1 cellular context compared by ENCODE assay signal in the genomic region with DNA sequence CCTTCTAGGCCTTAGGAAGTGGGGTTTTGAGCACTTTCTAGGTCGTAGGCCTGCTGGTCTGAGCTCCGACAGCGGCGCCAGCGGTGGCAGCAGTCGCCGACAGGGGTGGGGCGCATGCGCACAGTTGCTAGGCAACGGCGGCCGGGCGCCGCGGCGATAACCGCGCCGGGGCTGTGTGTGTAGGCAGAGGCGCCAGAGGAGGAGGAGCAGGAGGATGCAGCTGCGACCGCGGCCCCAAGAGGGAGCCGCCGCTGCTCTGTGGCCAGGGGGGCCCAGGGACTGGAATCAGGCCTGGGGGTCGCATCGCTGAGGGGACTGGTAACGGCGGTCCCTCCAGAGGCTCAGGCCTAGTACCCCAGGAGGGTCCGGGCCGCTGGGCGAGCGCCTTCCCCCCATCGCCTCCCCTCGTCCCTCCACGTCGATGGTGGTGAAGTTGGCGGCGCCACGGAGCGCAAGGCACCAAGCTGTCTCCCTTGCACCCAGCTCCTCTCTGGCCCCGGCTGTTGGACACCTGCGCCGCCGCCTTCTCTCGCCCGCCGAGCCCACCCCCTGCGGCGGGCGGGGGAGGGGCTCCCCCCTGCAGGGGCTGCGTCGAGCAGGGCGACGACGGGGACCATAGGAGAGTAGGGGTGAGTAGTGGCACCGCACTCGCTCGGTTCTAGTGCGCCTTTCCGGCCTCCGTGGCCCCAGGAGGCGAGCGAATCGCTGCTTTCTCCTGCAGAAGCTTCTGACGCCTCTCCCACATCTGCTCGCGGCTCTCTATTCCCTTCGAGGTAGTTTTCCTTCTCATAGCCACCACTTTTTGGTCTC.
A peak's percentile ranks its signal among the peaks of the same experiment; 100 is the strongest.
TF ChIP-seq lines count a peak whose summit lies in the region.

A gene (plus strand): TSS at position 186 of the 810 bp plus-strand sequence.

TF ChIP-seq in WTC11, 78 proteins besides CTCF, POLR2A, EP300 and RAD21 (continued from another document):
- TF ChIP-seq, protein P1, sequence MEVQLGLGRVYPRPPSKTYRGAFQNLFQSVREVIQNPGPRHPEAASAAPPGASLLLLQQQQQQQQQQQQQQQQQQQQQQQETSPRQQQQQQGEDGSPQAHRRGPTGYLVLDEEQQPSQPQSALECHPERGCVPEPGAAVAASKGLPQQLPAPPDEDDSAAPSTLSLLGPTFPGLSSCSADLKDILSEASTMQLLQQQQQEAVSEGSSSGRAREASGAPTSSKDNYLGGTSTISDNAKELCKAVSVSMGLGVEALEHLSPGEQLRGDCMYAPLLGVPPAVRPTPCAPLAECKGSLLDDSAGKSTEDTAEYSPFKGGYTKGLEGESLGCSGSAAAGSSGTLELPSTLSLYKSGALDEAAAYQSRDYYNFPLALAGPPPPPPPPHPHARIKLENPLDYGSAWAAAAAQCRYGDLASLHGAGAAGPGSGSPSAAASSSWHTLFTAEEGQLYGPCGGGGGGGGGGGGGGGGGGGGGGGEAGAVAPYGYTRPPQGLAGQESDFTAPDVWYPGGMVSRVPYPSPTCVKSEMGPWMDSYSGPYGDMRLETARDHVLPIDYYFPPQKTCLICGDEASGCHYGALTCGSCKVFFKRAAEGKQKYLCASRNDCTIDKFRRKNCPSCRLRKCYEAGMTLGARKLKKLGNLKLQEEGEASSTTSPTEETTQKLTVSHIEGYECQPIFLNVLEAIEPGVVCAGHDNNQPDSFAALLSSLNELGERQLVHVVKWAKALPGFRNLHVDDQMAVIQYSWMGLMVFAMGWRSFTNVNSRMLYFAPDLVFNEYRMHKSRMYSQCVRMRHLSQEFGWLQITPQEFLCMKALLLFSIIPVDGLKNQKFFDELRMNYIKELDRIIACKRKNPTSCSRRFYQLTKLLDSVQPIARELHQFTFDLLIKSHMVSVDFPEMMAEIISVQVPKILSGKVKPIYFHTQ (CRISPR knock-in tag; IDR thresholded peaks at IDR 0.05), result no peak
- TF ChIP-seq NFYB (CRISPR knock-in tag; conservative IDR thresholded peaks at IDR 0.05; ENCODE audit: low read depth) (no peak), ZNF423 (CRISPR knock-in tag; IDR thresholded peaks at IDR 0.05) (peak; percentile 80), ZNF416 (CRISPR knock-in tag; IDR thresholded peaks at IDR 0.05) (no peak), ZNF317 (CRISPR knock-in tag; IDR thresholded peaks at IDR 0.05; ENCODE audit: borderline replicate concordance, low read depth) (0 out of 2 replicates have a peak, but pooled peaks have one; percentile 37), MXD4 (CRISPR knock-in tag; IDR thresholded peaks at IDR 0.05; ENCODE audit: borderline replicate concordance) (no peak), RORB (CRISPR knock-in tag; IDR thresholded peaks at IDR 0.05) (no peak), JAZF1 (CRISPR knock-in tag; IDR thresholded peaks at IDR 0.05) (no peak), EMX1 (CRISPR knock-in tag; IDR thresholded peaks at IDR 0.05) (no peak), TP53 (CRISPR knock-in tag; IDR thresholded peaks at IDR 0.05) (no peak), IRF2 (CRISPR knock-in tag; IDR thresholded peaks at IDR 0.05; ENCODE audit: borderline replicate concordance, low read depth) (no peak), FOXK1 (CRISPR knock-in tag; IDR thresholded peaks at IDR 0.05) (no peak), CREM (CRISPR knock-in tag; IDR thresholded peaks at IDR 0.05) (no peak), SMAD3 (CRISPR knock-in tag; IDR thresholded peaks at IDR 0.05; ENCODE audit: borderline replicate concordance) (no peak)
- TF ChIP-seq, protein P2, sequence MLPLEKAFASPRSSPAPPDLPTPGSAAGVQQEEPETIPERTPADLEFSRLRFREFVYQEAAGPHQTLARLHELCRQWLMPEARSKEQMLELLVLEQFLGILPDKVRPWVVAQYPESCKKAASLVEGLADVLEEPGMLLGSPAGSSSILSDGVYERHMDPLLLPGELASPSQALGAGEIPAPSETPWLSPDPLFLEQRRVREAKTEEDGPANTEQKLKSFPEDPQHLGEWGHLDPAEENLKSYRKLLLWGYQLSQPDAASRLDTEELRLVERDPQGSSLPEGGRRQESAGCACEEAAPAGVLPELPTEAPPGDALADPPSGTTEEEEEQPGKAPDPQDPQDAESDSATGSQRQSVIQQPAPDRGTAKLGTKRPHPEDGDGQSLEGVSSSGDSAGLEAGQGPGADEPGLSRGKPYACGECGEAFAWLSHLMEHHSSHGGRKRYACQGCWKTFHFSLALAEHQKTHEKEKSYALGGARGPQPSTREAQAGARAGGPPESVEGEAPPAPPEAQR (CRISPR knock-in tag; IDR thresholded peaks at IDR 0.05), result no peak
- TF ChIP-seq, protein P3, sequence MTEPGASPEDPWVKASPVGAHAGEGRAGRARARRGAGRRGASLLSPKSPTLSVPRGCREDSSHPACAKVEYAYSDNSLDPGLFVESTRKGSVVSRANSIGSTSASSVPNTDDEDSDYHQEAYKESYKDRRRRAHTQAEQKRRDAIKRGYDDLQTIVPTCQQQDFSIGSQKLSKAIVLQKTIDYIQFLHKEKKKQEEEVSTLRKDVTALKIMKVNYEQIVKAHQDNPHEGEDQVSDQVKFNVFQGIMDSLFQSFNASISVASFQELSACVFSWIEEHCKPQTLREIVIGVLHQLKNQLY (CRISPR knock-in tag; IDR thresholded peaks at IDR 0.05), result no peak
- TF ChIP-seq, protein P4, sequence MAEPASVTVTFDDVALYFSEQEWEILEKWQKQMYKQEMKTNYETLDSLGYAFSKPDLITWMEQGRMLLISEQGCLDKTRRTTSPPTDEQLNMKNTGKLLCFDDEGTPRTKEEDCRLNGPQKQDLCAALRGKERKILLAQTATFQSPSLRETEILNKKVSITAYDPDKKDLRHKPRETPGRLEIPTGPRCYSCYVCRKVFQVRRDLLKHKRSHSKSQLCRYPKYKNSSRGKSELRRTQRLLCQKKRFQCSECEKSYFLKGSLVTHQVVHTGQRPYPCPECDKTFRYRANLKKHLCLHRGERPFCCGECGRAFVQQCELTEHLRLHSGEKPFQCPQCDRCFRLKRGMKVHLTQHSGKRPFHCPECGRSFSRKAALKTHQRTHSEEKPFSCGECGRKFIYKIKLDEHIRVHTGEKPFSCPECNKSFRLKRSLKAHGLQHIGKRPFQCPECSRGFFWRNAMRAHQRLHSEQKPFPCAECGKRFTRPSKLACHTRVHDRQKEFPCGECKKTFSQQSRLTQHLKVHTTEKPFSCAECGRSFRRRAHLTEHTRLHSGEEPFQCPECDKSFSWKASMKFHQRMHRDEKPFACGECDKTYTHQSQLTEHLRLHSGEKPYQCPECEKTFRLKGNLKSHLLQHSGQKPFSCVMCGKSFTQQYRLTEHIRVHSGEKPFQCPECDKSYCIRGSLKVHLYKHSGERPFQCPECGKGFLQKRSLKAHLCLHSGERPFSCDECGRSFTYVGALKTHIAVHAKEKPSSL (CRISPR knock-in tag; conservative IDR thresholded peaks at IDR 0.05), result no peak
- TF ChIP-seq, protein P5, sequence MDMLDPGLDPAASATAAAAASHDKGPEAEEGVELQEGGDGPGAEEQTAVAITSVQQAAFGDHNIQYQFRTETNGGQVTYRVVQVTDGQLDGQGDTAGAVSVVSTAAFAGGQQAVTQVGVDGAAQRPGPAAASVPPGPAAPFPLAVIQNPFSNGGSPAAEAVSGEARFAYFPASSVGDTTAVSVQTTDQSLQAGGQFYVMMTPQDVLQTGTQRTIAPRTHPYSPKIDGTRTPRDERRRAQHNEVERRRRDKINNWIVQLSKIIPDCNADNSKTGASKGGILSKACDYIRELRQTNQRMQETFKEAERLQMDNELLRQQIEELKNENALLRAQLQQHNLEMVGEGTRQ (CRISPR knock-in tag; IDR thresholded peaks at IDR 0.05), result no peak
- TF ChIP-seq, protein P6, sequence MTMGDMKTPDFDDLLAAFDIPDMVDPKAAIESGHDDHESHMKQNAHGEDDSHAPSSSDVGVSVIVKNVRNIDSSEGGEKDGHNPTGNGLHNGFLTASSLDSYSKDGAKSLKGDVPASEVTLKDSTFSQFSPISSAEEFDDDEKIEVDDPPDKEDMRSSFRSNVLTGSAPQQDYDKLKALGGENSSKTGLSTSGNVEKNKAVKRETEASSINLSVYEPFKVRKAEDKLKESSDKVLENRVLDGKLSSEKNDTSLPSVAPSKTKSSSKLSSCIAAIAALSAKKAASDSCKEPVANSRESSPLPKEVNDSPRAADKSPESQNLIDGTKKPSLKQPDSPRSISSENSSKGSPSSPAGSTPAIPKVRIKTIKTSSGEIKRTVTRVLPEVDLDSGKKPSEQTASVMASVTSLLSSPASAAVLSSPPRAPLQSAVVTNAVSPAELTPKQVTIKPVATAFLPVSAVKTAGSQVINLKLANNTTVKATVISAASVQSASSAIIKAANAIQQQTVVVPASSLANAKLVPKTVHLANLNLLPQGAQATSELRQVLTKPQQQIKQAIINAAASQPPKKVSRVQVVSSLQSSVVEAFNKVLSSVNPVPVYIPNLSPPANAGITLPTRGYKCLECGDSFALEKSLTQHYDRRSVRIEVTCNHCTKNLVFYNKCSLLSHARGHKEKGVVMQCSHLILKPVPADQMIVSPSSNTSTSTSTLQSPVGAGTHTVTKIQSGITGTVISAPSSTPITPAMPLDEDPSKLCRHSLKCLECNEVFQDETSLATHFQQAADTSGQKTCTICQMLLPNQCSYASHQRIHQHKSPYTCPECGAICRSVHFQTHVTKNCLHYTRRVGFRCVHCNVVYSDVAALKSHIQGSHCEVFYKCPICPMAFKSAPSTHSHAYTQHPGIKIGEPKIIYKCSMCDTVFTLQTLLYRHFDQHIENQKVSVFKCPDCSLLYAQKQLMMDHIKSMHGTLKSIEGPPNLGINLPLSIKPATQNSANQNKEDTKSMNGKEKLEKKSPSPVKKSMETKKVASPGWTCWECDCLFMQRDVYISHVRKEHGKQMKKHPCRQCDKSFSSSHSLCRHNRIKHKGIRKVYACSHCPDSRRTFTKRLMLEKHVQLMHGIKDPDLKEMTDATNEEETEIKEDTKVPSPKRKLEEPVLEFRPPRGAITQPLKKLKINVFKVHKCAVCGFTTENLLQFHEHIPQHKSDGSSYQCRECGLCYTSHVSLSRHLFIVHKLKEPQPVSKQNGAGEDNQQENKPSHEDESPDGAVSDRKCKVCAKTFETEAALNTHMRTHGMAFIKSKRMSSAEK (CRISPR knock-in tag; IDR thresholded peaks at IDR 0.05; ENCODE audit: borderline replicate concordance), result no peak
- TF ChIP-seq, protein P7, sequence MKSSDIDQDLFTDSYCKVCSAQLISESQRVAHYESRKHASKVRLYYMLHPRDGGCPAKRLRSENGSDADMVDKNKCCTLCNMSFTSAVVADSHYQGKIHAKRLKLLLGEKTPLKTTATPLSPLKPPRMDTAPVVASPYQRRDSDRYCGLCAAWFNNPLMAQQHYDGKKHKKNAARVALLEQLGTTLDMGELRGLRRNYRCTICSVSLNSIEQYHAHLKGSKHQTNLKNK (CRISPR knock-in tag; IDR thresholded peaks at IDR 0.05), result no peak
- TF ChIP-seq, protein P8, sequence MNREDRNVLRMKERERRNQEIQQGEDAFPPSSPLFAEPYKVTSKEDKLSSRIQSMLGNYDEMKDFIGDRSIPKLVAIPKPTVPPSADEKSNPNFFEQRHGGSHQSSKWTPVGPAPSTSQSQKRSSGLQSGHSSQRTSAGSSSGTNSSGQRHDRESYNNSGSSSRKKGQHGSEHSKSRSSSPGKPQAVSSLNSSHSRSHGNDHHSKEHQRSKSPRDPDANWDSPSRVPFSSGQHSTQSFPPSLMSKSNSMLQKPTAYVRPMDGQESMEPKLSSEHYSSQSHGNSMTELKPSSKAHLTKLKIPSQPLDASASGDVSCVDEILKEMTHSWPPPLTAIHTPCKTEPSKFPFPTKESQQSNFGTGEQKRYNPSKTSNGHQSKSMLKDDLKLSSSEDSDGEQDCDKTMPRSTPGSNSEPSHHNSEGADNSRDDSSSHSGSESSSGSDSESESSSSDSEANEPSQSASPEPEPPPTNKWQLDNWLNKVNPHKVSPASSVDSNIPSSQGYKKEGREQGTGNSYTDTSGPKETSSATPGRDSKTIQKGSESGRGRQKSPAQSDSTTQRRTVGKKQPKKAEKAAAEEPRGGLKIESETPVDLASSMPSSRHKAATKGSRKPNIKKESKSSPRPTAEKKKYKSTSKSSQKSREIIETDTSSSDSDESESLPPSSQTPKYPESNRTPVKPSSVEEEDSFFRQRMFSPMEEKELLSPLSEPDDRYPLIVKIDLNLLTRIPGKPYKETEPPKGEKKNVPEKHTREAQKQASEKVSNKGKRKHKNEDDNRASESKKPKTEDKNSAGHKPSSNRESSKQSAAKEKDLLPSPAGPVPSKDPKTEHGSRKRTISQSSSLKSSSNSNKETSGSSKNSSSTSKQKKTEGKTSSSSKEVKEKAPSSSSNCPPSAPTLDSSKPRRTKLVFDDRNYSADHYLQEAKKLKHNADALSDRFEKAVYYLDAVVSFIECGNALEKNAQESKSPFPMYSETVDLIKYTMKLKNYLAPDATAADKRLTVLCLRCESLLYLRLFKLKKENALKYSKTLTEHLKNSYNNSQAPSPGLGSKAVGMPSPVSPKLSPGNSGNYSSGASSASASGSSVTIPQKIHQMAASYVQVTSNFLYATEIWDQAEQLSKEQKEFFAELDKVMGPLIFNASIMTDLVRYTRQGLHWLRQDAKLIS (CRISPR knock-in tag; IDR thresholded peaks at IDR 0.05; ENCODE audit: borderline replicate concordance), result no peak
- TF ChIP-seq, protein P9, sequence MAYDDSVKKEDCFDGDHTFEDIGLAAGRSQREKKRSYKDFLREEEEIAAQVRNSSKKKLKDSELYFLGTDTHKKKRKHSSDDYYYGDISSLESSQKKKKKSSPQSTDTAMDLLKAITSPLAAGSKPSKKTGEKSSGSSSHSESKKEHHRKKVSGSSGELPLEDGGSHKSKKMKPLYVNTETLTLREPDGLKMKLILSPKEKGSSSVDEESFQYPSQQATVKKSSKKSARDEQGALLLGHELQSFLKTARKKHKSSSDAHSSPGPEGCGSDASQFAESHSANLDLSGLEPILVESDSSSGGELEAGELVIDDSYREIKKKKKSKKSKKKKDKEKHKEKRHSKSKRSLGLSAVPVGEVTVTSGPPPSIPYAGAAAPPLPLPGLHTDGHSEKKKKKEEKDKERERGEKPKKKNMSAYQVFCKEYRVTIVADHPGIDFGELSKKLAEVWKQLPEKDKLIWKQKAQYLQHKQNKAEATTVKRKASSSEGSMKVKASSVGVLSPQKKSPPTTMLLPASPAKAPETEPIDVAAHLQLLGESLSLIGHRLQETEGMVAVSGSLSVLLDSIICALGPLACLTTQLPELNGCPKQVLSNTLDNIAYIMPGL (CRISPR knock-in tag; IDR thresholded peaks at IDR 0.05), result peak; percentile 79
- TF ChIP-seq, protein P10, sequence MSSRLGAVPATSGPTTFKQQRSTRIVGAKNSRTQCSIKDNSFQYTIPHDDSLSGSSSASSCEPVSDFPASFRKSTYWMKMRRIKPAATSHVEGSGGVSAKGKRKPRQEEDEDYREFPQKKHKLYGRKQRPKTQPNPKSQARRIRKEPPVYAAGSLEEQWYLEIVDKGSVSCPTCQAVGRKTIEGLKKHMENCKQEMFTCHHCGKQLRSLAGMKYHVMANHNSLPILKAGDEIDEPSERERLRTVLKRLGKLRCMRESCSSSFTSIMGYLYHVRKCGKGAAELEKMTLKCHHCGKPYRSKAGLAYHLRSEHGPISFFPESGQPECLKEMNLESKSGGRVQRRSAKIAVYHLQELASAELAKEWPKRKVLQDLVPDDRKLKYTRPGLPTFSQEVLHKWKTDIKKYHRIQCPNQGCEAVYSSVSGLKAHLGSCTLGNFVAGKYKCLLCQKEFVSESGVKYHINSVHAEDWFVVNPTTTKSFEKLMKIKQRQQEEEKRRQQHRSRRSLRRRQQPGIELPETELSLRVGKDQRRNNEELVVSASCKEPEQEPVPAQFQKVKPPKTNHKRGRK (CRISPR knock-in tag; IDR thresholded peaks at IDR 0.05; ENCODE audit: borderline replicate concordance), result no peak
- TF ChIP-seq, protein P11, sequence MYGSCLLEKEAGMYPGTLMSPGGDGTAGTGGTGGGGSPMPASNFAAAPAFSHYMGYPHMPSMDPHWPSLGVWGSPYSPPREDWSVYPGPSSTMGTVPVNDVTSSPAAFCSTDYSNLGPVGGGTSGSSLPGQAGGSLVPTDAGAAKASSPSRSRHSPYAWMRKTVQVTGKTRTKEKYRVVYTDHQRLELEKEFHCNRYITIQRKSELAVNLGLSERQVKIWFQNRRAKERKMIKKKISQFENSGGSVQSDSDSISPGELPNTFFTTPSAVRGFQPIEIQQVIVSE (CRISPR knock-in tag; IDR thresholded peaks at IDR 0.05; ENCODE audit: borderline replicate concordance), result no peak
